ENCODE assay signal across 8 cellular contexts in genomic region chr2:96832751-96833507, GRCh38. TPM values are rescaled to one million over a fixed set of nuclear protein-coding genes. Genes with fewer than 3 reads are reported as not detected.
DNase-seq lines count a peak whose midpoint lies in the region; TF ChIP-seq lines count a peak whose summit lies in the region.

No MANE protein-coding gene starts in this region.

- peaks cover 25% of the 10 kb centered on the region for H3K4me1 ChIP-seq in PC-9 (replicated peaks; ENCODE audit: insufficient read depth)
- H3K4me1 ChIP-seq in right atrium auricular region: peaks cover 0 to 18% of the 10 kb centered on the region in 2 donors
- H3K4me1 ChIP-seq in skeletal muscle satellite cell (ENCODE audit: control insufficient read depth, insufficient read depth, low read length): peaks cover 14% of the 10 kb centered on the region

- no peaks in the 10 kb centered on the region for H3K79me2 ChIP-seq in PC-9 (ENCODE audit: low read depth)

- CTCF ChIA-PET in PC-9 (lab: Charles Lee): interaction anchor here (0.5 to 0.6 kb wide), 5 partner anchors 25 to 659 kb away, joined by 3 to 11 read pairs (median 9); partner anchors contain the start of gene ANKRD39

- H3K4me1 Mint-ChIP-seq in activated CD4-positive, alpha-beta T cell treated with anti-CD3 and anti-CD28 coated beads, Interleukin-2, amount 10 ng/mL, durations not matched to agents 24 days and 14 days: peaks cover 2% of the 10 kb centered on the region

- H3K4me2 ChIP-seq in PC-9 (peak overlapping the region; percentile 72), skeletal muscle satellite cell (ENCODE audit: low read length) (peak overlapping the region; percentile 46)

- H3K4me3 ChIP-seq in PC-9 (peak overlapping the region; percentile 30; the same call in 1 of the 2 replicates), right atrium auricular region (no peak overlapping the region), skeletal muscle satellite cell (ENCODE audit: low read length) (peak overlapping the region; percentile 11)

- H3K36me3 ChIP-seq in PC-9 (ENCODE audit: low read depth) (peaks cover 15% of the 10 kb centered on the region), right atrium auricular region (peaks cover 50% of the 10 kb centered on the region), skeletal muscle satellite cell (ENCODE audit: insufficient read depth, low read length) (peaks cover 5% of the 10 kb centered on the region)

- DNase-seq in HT-29 (ENCODE audit: low spot score) (peak; percentile 87), PC-9 (peak; percentile 90 to 94), right atrium auricular region (ENCODE audit: low spot score) (peak; percentile 71), D341Med (ENCODE audit: low spot score) (no peak), T-helper 2 cell (no peak)
- DNase-seq in NK-92 treated with Interleukin-12 subunit alpha and Interleukin-12 subunit beta, amount 100 ng/mL, for 24 hours (lab: John Stamatoyannopoulos, UW): no peak
- DNase-seq in activated CD4-positive, alpha-beta T cell treated with anti-CD3 and anti-CD28 coated beads, Interleukin-2, amount 10 ng/mL, durations not matched to agents 24 days and 14 days: no peak

- TF ChIP-seq CTCF in PC-9 (conservative IDR thresholded peaks at IDR 0.05) (no peak), right atrium auricular region (IDR thresholded peaks at IDR 0.05) (no peak)

- no peaks in the 10 kb centered on the region for H3K27me3 Mint-ChIP-seq in activated CD4-positive, alpha-beta T cell treated with anti-CD3 and anti-CD28 coated beads, Interleukin-2, amount 10 ng/mL, durations not matched to agents 24 days and 14 days

- no peak overlapping the region for H3K4me3 Mint-ChIP-seq in activated CD4-positive, alpha-beta T cell treated with anti-CD3 and anti-CD28 coated beads, Interleukin-2, amount 10 ng/mL, durations not matched to agents 24 days and 14 days

- no peaks in the 10 kb centered on the region for H3K9me2 ChIP-seq in PC-9 (ENCODE audit: insufficient read depth)

- POLR2A ChIA-PET in PC-9 (lab: Charles Lee; ENCODE audit: unreplicated experiment): interaction anchor here (0.5 to 0.7 kb wide), 8 partner anchors 10 to 754 kb away, joined by 4 to 15 read pairs (median 9); no protein-coding TSS in a partner anchor

- H3K27me3 ChIP-seq in PC-9 (ENCODE audit: insufficient read depth, low read depth) (no peaks in the 10 kb centered on the region), right atrium auricular region (no peaks in the 10 kb centered on the region), skeletal muscle satellite cell (ENCODE audit: control insufficient read depth, insufficient read depth, low read length) (no peaks in the 10 kb centered on the region)

- H3F3A ChIP-seq in PC-9 (ENCODE audit: insufficient read depth, low read depth): peaks cover 34% of the 10 kb centered on the region

- peak overlapping the region; percentile 86 for H3K27ac ChIP-seq in PC-9
- peak overlapping the region; percentile 33 to 62 for H3K27ac ChIP-seq in right atrium auricular region

- H3K27ac Mint-ChIP-seq in activated CD4-positive, alpha-beta T cell treated with anti-CD3 and anti-CD28 coated beads, Interleukin-2, amount 10 ng/mL, durations not matched to agents 24 days and 14 days: no peak overlapping the region

- H2AFZ ChIP-seq in PC-9: peak overlapping the region; percentile 75

- BruUV-seq in PC-9 (replicated peaks; lab: Mats Ljungman, UMichigan): TSS peak; percentile 20

- H3K9me3 ChIP-seq in PC-9 (ENCODE audit: insufficient read depth, low read depth): no peaks in the 10 kb centered on the region
- no peaks in the 10 kb centered on the region for H3K9me3 ChIP-seq in right atrium auricular region
- H3K9me3 ChIP-seq in skeletal muscle satellite cell (replicated peaks; ENCODE audit: low read length): no peaks in the 10 kb centered on the region

- H4K20me1 ChIP-seq in PC-9 (ENCODE audit: insufficient read depth): no peaks in the 10 kb centered on the region

- H3K9me3 Mint-ChIP-seq in activated CD4-positive, alpha-beta T cell treated with anti-CD3 and anti-CD28 coated beads, Interleukin-2, amount 10 ng/mL, durations not matched to agents 24 days and 14 days: no peaks in the 10 kb centered on the region

- H3K36me3 Mint-ChIP-seq in activated CD4-positive, alpha-beta T cell treated with anti-CD3 and anti-CD28 coated beads, Interleukin-2, amount 10 ng/mL, durations not matched to agents 24 days and 14 days (ENCODE audit: low read depth): peaks cover 56% of the 10 kb centered on the region

- H3K9ac ChIP-seq in skeletal muscle satellite cell (ENCODE audit: low read depth, low read length): no peak overlapping the region

- intact Hi-C loops in PC-9 (cut with micrococcal nuclease; ENCODE audit: unreplicated experiment): loop anchor here (1.0 to 2.0 kb wide), 2 partner anchors 17 to 26 kb away; partner anchors contain the start of genes ANKRD39 and CNNM3
- intact Hi-C loops in activated CD4-positive, alpha-beta T cell treated with anti-CD3 and anti-CD28 coated beads, Interleukin-2, amount 10 ng/mL, durations not matched to agents 24 days and 14 days (cut with micrococcal nuclease): no loop called here

RNA-seq across cellular contexts. Expression of gene ANKRD23, which starts 10.9 kb away (rescaled TPM):
- 3.5 and 4.1 TPM in 2 replicates for total RNA-seq in HT-29 (2014; rRNA removed; shearing (Covaris generic))
- 6.0 and 8.9 TPM in 2 replicates for total RNA-seq in PC-9 (2021)
- 10 to 100 TPM in 1 of 2 donors, 1 to 10 TPM in 1; 9.3 to 23.0 TPM for total RNA-seq in right atrium auricular region
- 1.1 and 2.3 TPM in 2 replicates for total RNA-seq in skeletal muscle satellite cell (2012; rRNA removed)
- total RNA-seq in activated CD4-positive, alpha-beta T cell treated with anti-CD3 and anti-CD28 coated beads, Interleukin-2, amount 10 ng/mL, durations not matched to agents 24 days and 14 days: 6.7 and 8.4 TPM in 2 replicates

RNA-seq across cellular contexts. Expression of gene CNNM3, which starts 16.9 kb away (rescaled TPM):
- total RNA-seq in HT-29 (2014; rRNA removed; shearing (Covaris generic)): 21.2 and 24.9 TPM in 2 replicates
- total RNA-seq in PC-9 (2021) (28.7 and 28.8 TPM in 2 replicates), right atrium auricular region (1 to 10 TPM; 4.2 to 7.9 TPM)
- 1.8 and 2.4 TPM in 2 replicates for total RNA-seq in skeletal muscle satellite cell (2012; rRNA removed)
- total RNA-seq in activated CD4-positive, alpha-beta T cell treated with anti-CD3 and anti-CD28 coated beads, Interleukin-2, amount 10 ng/mL, durations not matched to agents 24 days and 14 days: 29.4 and 30.5 TPM in 2 replicates

RNA-seq across cellular contexts. Expression of gene ANKRD39, which starts 24.9 kb away (rescaled TPM):
- total RNA-seq in HT-29 (2014; rRNA removed; shearing (Covaris generic)): 26.8 and 31.7 TPM in 2 replicates
- total RNA-seq in PC-9 (2021) (19.0 and 23.2 TPM in 2 replicates), right atrium auricular region (10 to 100 TPM in 1 of 2 donors, 1 to 10 TPM in 1; 8.7 to 12.2 TPM)
- 10.9 and 12.5 TPM in 2 replicates for total RNA-seq in skeletal muscle satellite cell (2012; rRNA removed)
- total RNA-seq in activated CD4-positive, alpha-beta T cell treated with anti-CD3 and anti-CD28 coated beads, Interleukin-2, amount 10 ng/mL, durations not matched to agents 24 days and 14 days: 37.0 and 44.0 TPM in 2 replicates

RNA-seq across cellular contexts. Expression of gene SEMA4C, which starts 37.0 kb away (rescaled TPM):
- total RNA-seq in HT-29 (2014; rRNA removed; shearing (Covaris generic)): 8.6 and 8.8 TPM in 2 replicates
- total RNA-seq in PC-9 (2021): 52.8 and 60.5 TPM in 2 replicates
- total RNA-seq in right atrium auricular region: 10 to 100 TPM; 12.0 to 23.3 TPM
- 13.2 and 20.8 TPM in 2 replicates for total RNA-seq in skeletal muscle satellite cell (2012; rRNA removed)
- total RNA-seq in activated CD4-positive, alpha-beta T cell treated with anti-CD3 and anti-CD28 coated beads, Interleukin-2, amount 10 ng/mL, durations not matched to agents 24 days and 14 days: 23.8 and 26.1 TPM in 2 replicates

Comparison
In these comparisons a context has a peak if more than half of its experiments do, and no peak if none do; other contexts are left out.
1. DNase-seq: peak in HT-29 (single experiment), PC-9 (2 of 2) and right atrium auricular region (single experiment); none in D341Med (single experiment), T-helper 2 cell (0 of 5), NK-92 treated with Interleukin-12 subunit alpha and Interleukin-12 subunit beta, amount 100 ng/mL, for 24 hours (single experiment) and activated CD4-positive, alpha-beta T cell treated with anti-CD3 and anti-CD28 coated beads, Interleukin-2, amount 10 ng/mL, durations not matched to agents 24 days and 14 days (single experiment).
2. H3K4me3 ChIP-seq: peak in PC-9 (single experiment) and skeletal muscle satellite cell (single experiment); none in right atrium auricular region (0 of 2).